20 cellular contexts compared by ENCODE assay signal in genomic region chr3:108218811-108219210, GRCh38. TPM values are rescaled to one million over a fixed set of nuclear protein-coding genes. Genes with fewer than 3 reads are reported as not detected.
DNase-seq lines count a peak whose midpoint lies in the region; ATAC-seq and TF ChIP-seq lines count a peak whose summit lies in the region.
"Had no signal": no experiment of that assay in that cellular context is flagged by ENCODE, and none has a peak within 500 bp of the region (broad histone marks: within the 10 kb centered on the region; RNA-seq: fewer than 3 reads in every experiment).

No MANE protein-coding gene starts in this region.

- TF ChIP-seq POLR2A in body of pancreas (IDR thresholded peaks at IDR 0.05) = no peak

- no peak overlapping the region for H3K27ac ChIP-seq in upper lobe of right lung
- no peak overlapping the region for H3K27ac ChIP-seq in body of pancreas
- H3K27ac ChIP-seq: breast epithelium had no signal

- no peaks in the 10 kb centered on the region for H3K27me3 Mint-ChIP-seq in activated naive CD4-positive, alpha-beta T cell treated with anti-CD3 and anti-CD28 coated beads, Interleukin-2, amount 50 U/mL, for 24 hours
- no peaks in the 10 kb centered on the region for H3K27me3 Mint-ChIP-seq in activated CD8-positive, alpha-beta T cell treated with anti-CD3 and anti-CD28 coated beads, Interleukin-2, amount 10 ng/mL, durations not matched to agents 7 days and 5 days (ENCODE audit: low read depth)
- H3K27me3 Mint-ChIP-seq: natural killer cell treated with Interleukin-12 subunit alpha and Interleukin-12 subunit beta and Interleukin-15 and Interleukin-18, amount 100 ng/mL, for 72 hours had no signal

- POLR2A ChIA-PET in activated CD8-positive, alpha-beta T cell treated with anti-CD3 and anti-CD28 coated beads, Interleukin-2, amount 10 ng/mL, durations not matched to agents 7 days and 5 days (lab: Charles Lee) = no interaction called here

- H3K27me3 ChIP-seq in adipocyte (replicated peaks; ENCODE audit: control insufficient read depth, insufficient read depth, low read length) = no peaks in the 10 kb centered on the region
- no peaks in the 10 kb centered on the region for H3K27me3 ChIP-seq in upper lobe of right lung
- H3K27me3 ChIP-seq in body of pancreas = no peaks in the 10 kb centered on the region
- H3K27me3 ChIP-seq: breast epithelium had no signal

- DNase-seq in activated naive CD4-positive, alpha-beta T cell (lab: John Stamatoyannopoulos, UW) = no peak
- peak; percentile 56 for DNase-seq in adipocyte (ENCODE audit: low read depth)
- DNase-seq in hepatic stellate cell (ENCODE audit: low spot score) = peak; percentile 31
- DNase-seq in upper lobe of right lung = no peak
- DNase-seq in body of pancreas = no peak
- DNase-seq in occipital lobe (lab: John Stamatoyannopoulos, UW) = no peak
- DNase-seq in activated CD8-positive, alpha-beta T cell treated with anti-CD3 and anti-CD28 coated beads, Interleukin-2, amount 10 ng/mL, durations not matched to agents 7 days and 5 days = no peak
- DNase-seq: activated naive CD4-positive, alpha-beta T cell treated with Interleukin-2 at 50 U/mL for 16 hours; CD8-positive, alpha-beta memory T cell; effector CD8-positive, alpha-beta T cell; GOT3; Kasumi-1; left ventricle myocardium superior; SHP77; stimulated activated CD4-positive, alpha-beta T cell treated with anti-CD3 and anti-CD28 coated beads, Interleukin-15, amount 100 ng/mL, for 24 hours; stimulated activated naive CD8-positive, alpha-beta T cell treated with anti-CD3 and anti-CD28 coated beads, Interleukin-15, Interleukin-2, amounts not matched to agents 100 U/mL and 50 U/mL, for 24 hours had no signal

- H3K4me1 Mint-ChIP-seq in activated naive CD4-positive, alpha-beta T cell treated with anti-CD3 and anti-CD28 coated beads, Interleukin-2, amount 50 U/mL, for 24 hours = peaks cover 74% of the 10 kb centered on the region
- peaks cover 46% of the 10 kb centered on the region for H3K4me1 Mint-ChIP-seq in activated CD8-positive, alpha-beta T cell treated with anti-CD3 and anti-CD28 coated beads, Interleukin-2, amount 10 ng/mL, durations not matched to agents 7 days and 5 days (ENCODE audit: low read depth)

- H3K4me3 ChIP-seq in adipocyte (ENCODE audit: low read length) (peak overlapping the region; percentile 52), upper lobe of right lung (peak overlapping the region; percentile 81), body of pancreas (no peak overlapping the region)
- H3K4me3 ChIP-seq: breast epithelium had no signal

- peak overlapping the region; percentile 23 for H3K27ac Mint-ChIP-seq in activated naive CD4-positive, alpha-beta T cell treated with anti-CD3 and anti-CD28 coated beads, Interleukin-2, amount 50 U/mL, for 24 hours
- no peak overlapping the region for H3K27ac Mint-ChIP-seq in activated CD8-positive, alpha-beta T cell treated with anti-CD3 and anti-CD28 coated beads, Interleukin-2, amount 10 ng/mL, durations not matched to agents 7 days and 5 days
- H3K27ac Mint-ChIP-seq: natural killer cell treated with Interleukin-12 subunit alpha and Interleukin-12 subunit beta and Interleukin-15 and Interleukin-18, amount 100 ng/mL, for 72 hours; T-helper 2 cell treated with Interferon-gamma antibody and Interleukin-4, amounts not matched to agents 5 μg/mL and 100 μg/mL, for 36 hours had no signal

- intact Hi-C loops in upper lobe of right lung (cut with DNase I) = no loop called here
- intact Hi-C loops in body of pancreas (cut with DNase I) = no loop called here

- ATAC-seq in upper lobe of right lung = no peak
- ATAC-seq in body of pancreas = no peak
- ATAC-seq in activated CD8-positive, alpha-beta T cell treated with anti-CD3 and anti-CD28 coated beads, Interleukin-2, amount 10 ng/mL, durations not matched to agents 7 days and 5 days = no peak
- ATAC-seq: left ventricle myocardium superior; natural killer cell treated with Interleukin-12 subunit alpha and Interleukin-12 subunit beta and Interleukin-15 and Interleukin-18, amount 100 ng/mL, for 72 hours; stimulated activated naive CD8-positive, alpha-beta T cell treated with anti-CD3 and anti-CD28 coated beads, Interleukin-15, Interleukin-2, amounts not matched to agents 100 U/mL and 50 U/mL, for 24 hours had no signal

- H3K36me3 ChIP-seq in adipocyte (ENCODE audit: control insufficient read depth, insufficient read depth, low read length, severe bottlenecking) (peaks cover 4% of the 10 kb centered on the region), upper lobe of right lung (peaks cover 3% of the 10 kb centered on the region), body of pancreas (replicated peaks in 1 of 2; ENCODE audit: insufficient read depth in 1 of 2, low read depth in 2 of 2) (peaks cover 0 to 2% of the 10 kb centered on the region in 2 donors)
- H3K36me3 ChIP-seq: breast epithelium had no signal

- H3K4me1 ChIP-seq in adipocyte (ENCODE audit: control insufficient read depth, insufficient read depth, low read length) = peaks cover 32% of the 10 kb centered on the region
- peaks cover 10% of the 10 kb centered on the region for H3K4me1 ChIP-seq in upper lobe of right lung
- H3K4me1 ChIP-seq in body of pancreas = peaks cover 38% of the 10 kb centered on the region

- no peak overlapping the region for H3K9ac ChIP-seq in adipocyte (ENCODE audit: low read length)

- TF ChIP-seq CTCF in upper lobe of right lung (IDR thresholded peaks at IDR 0.05) (no peak), body of pancreas (IDR thresholded peaks at IDR 0.05) (no peak)

- no peak overlapping the region for H3K4me3 Mint-ChIP-seq in activated naive CD4-positive, alpha-beta T cell treated with anti-CD3 and anti-CD28 coated beads, Interleukin-2, amount 50 U/mL, for 24 hours
- H3K4me3 Mint-ChIP-seq in activated CD8-positive, alpha-beta T cell treated with anti-CD3 and anti-CD28 coated beads, Interleukin-2, amount 10 ng/mL, durations not matched to agents 7 days and 5 days = no peak overlapping the region
- H3K4me3 Mint-ChIP-seq: natural killer cell treated with Interleukin-12 subunit alpha and Interleukin-12 subunit beta and Interleukin-15 and Interleukin-18, amount 100 ng/mL, for 72 hours; T-helper 2 cell treated with Interferon-gamma antibody and Interleukin-4, amounts not matched to agents 5 μg/mL and 100 μg/mL, for 36 hours had no signal

- CTCF ChIA-PET in activated CD8-positive, alpha-beta T cell treated with anti-CD3 and anti-CD28 coated beads, Interleukin-2, amount 10 ng/mL, durations not matched to agents 7 days and 5 days (lab: Charles Lee) = no interaction called here

- peaks cover 16% of the 10 kb centered on the region for H3K36me3 Mint-ChIP-seq in activated naive CD4-positive, alpha-beta T cell treated with anti-CD3 and anti-CD28 coated beads, Interleukin-2, amount 50 U/mL, for 24 hours
- H3K36me3 Mint-ChIP-seq in activated CD8-positive, alpha-beta T cell treated with anti-CD3 and anti-CD28 coated beads, Interleukin-2, amount 10 ng/mL, durations not matched to agents 7 days and 5 days (ENCODE audit: low read depth) = peaks cover 21% of the 10 kb centered on the region

- peaks cover 9% of the 10 kb centered on the region for H3K9me3 Mint-ChIP-seq in activated naive CD4-positive, alpha-beta T cell treated with anti-CD3 and anti-CD28 coated beads, Interleukin-2, amount 50 U/mL, for 24 hours
- H3K9me3 Mint-ChIP-seq in activated CD8-positive, alpha-beta T cell treated with anti-CD3 and anti-CD28 coated beads, Interleukin-2, amount 10 ng/mL, durations not matched to agents 7 days and 5 days (ENCODE audit: insufficient read depth) = no peaks in the 10 kb centered on the region
- H3K9me3 Mint-ChIP-seq: CD8-positive, alpha-beta memory T cell; T-helper 2 cell treated with Interferon-gamma antibody and Interleukin-4, amounts not matched to agents 5 μg/mL and 100 μg/mL, for 36 hours had no signal

- no peaks in the 10 kb centered on the region for H3K9me3 ChIP-seq in adipocyte (ENCODE audit: control insufficient read depth, low read length)
- H3K9me3 ChIP-seq in upper lobe of right lung = no peaks in the 10 kb centered on the region
- H3K9me3 ChIP-seq in body of pancreas = no peaks in the 10 kb centered on the region
- H3K9me3 ChIP-seq: breast epithelium had no signal

RNA-seq across cellular contexts. Expression of gene IFT57, which starts 3.4 kb away (rescaled TPM):
- total RNA-seq in upper lobe of right lung (135 TPM), body of pancreas (10 to 100 TPM; 33.2 to 51.1 TPM), occipital lobe (55.7 TPM)
- total RNA-seq in activated CD8-positive, alpha-beta T cell treated with anti-CD3 and anti-CD28 coated beads, Interleukin-2, amount 10 ng/mL, durations not matched to agents 7 days and 5 days = 10 to 100 TPM; 23.9 to 25.5 TPM

Comparison
In these comparisons a context has a peak if more than half of its experiments do, and no peak if none do; other contexts are left out.
1. DNase-seq: peak in adipocyte (single experiment) and hepatic stellate cell (single experiment); none in activated naive CD4-positive, alpha-beta T cell (0 of 4), upper lobe of right lung (single experiment), body of pancreas (0 of 4), occipital lobe (single experiment) and activated CD8-positive, alpha-beta T cell treated with anti-CD3 and anti-CD28 coated beads, Interleukin-2, amount 10 ng/mL, durations not matched to agents 7 days and 5 days (single experiment).
2. H3K4me3 ChIP-seq: peak in adipocyte (single experiment) and upper lobe of right lung (single experiment); none in body of pancreas (0 of 2).